Comparison of ENCODE assay signal across 9 cellular contexts in genomic region chr11:12200359-12201015, GRCh38.
DNase-seq lines count a peak whose midpoint lies in the region; ATAC-seq and TF ChIP-seq lines count a peak whose summit lies in the region.
"Had no signal": no experiment of that assay in that cellular context is flagged by ENCODE, and none has a peak within 500 bp of the region (broad histone marks: within the 10 kb centered on the region; RNA-seq: fewer than 3 reads in every experiment).

No MANE protein-coding gene starts in this region.

- H3K4me3 ChIP-seq in thoracic aorta (peak overlapping the region; percentile 15), MG63 (no peak overlapping the region)

- H3K4me3 Mint-ChIP-seq in activated CD8-positive, alpha-beta memory T cell treated with anti-CD3 and anti-CD28 coated beads, Interleukin-2, amount 10 ng/mL, durations not matched to agents 7 days and 5 days: no peak overlapping the region

- H3K36me3 Mint-ChIP-seq in activated CD8-positive, alpha-beta memory T cell treated with anti-CD3 and anti-CD28 coated beads, Interleukin-2, amount 10 ng/mL, durations not matched to agents 7 days and 5 days: peaks cover 68% of the 10 kb centered on the region

- TF ChIP-seq CTCF in VCaP (conservative IDR thresholded peaks at IDR 0.05) (no peak), thoracic aorta (IDR thresholded peaks at IDR 0.05) (no peak)

- no peaks in the 10 kb centered on the region for H3K27me3 Mint-ChIP-seq in activated CD8-positive, alpha-beta memory T cell treated with anti-CD3 and anti-CD28 coated beads, Interleukin-2, amount 10 ng/mL, durations not matched to agents 7 days and 5 days

- intact Hi-C loops in cardiac septum (cut with DNase I): loop anchor here (2.0 kb wide), 1 partner anchor 30 kb away; no protein-coding TSS in a partner anchor

- H3K9me3 Mint-ChIP-seq in activated CD8-positive, alpha-beta memory T cell treated with anti-CD3 and anti-CD28 coated beads, Interleukin-2, amount 10 ng/mL, durations not matched to agents 7 days and 5 days (ENCODE audit: low read depth): no peaks in the 10 kb centered on the region

- H3K4me1 Mint-ChIP-seq in activated CD8-positive, alpha-beta memory T cell treated with anti-CD3 and anti-CD28 coated beads, Interleukin-2, amount 10 ng/mL, durations not matched to agents 7 days and 5 days: peaks cover 72% of the 10 kb centered on the region

- H3K36me3 ChIP-seq in thoracic aorta (peaks cover 31% of the 10 kb centered on the region), MG63 (peaks cover 29% of the 10 kb centered on the region)

- CTCF ChIA-PET in activated CD8-positive, alpha-beta memory T cell treated with anti-CD3 and anti-CD28 coated beads, Interleukin-2, amount 10 ng/mL, durations not matched to agents 7 days and 5 days (lab: Charles Lee): interaction anchor here (1.1 to 2.7 kb wide), 4 partner anchors 23 to 50 kb away, joined by 3 to 13 read pairs (median 6); no protein-coding TSS in a partner anchor

- H3K27me3 ChIP-seq in thoracic aorta (replicated peaks; ENCODE audit: insufficient read depth) (no peaks in the 10 kb centered on the region), MG63 (no peaks in the 10 kb centered on the region)

- no peaks in the 10 kb centered on the region for H3K9me3 ChIP-seq in thoracic aorta
- H3K9me3 ChIP-seq in MG63: no peaks in the 10 kb centered on the region

- H3K27ac ChIP-seq in VCaP (peak overlapping the region; percentile 44), thoracic aorta (peak overlapping the region; percentile 88 to 92)

- peak; percentile 25 for ATAC-seq in thoracic aorta (ENCODE audit: insufficient number of reproducible peaks, low FRiP score, low read depth)
- ATAC-seq in activated CD8-positive, alpha-beta memory T cell treated with anti-CD3 and anti-CD28 coated beads, Interleukin-2, amount 10 ng/mL, durations not matched to agents 7 days and 5 days: no peak

- H3K4me1 ChIP-seq in thoracic aorta (ENCODE audit: control insufficient read depth in 1 of 2, low read depth in 2 of 2): peaks cover 49 to 98% of the 10 kb centered on the region in 2 donors

- H3K27ac Mint-ChIP-seq in activated CD8-positive, alpha-beta memory T cell treated with anti-CD3 and anti-CD28 coated beads, Interleukin-2, amount 10 ng/mL, durations not matched to agents 7 days and 5 days: no peak overlapping the region

- DNase-seq in activated CD4-positive, alpha-beta T cell treated with anti-CD3 and anti-CD28 coated beads, Interleukin-2, amount 50 U/mL, for 48 hours: peak; percentile 64 to 78
- no peak for DNase-seq in activated CD4-positive, alpha-beta T cell treated with anti-CD3 and anti-CD28 coated beads for 4 hours
- DNase-seq in cardiac septum (ENCODE audit: low spot score) (peak; percentile 85), thoracic aorta (ENCODE audit: low spot score) (peak; percentile 62), MG63 (no peak), GOT3 (lab: John Stamatoyannopoulos, UW) (no peak)
- DNase-seq in activated CD8-positive, alpha-beta memory T cell treated with anti-CD3 and anti-CD28 coated beads, Interleukin-2, amount 10 ng/mL, durations not matched to agents 7 days and 5 days: no peak
- DNase-seq: DND-41 had no signal

Comparison
In these comparisons a context has a peak if more than half of its experiments do, and no peak if none do; other contexts are left out.
1. DNase-seq: peak in activated CD4-positive, alpha-beta T cell treated with anti-CD3 and anti-CD28 coated beads, Interleukin-2, amount 50 U/mL, for 48 hours (2 of 2), cardiac septum (single experiment) and thoracic aorta (single experiment); none in activated CD4-positive, alpha-beta T cell treated with anti-CD3 and anti-CD28 coated beads for 4 hours (0 of 2), MG63 (single experiment), GOT3 (single experiment) and activated CD8-positive, alpha-beta memory T cell treated with anti-CD3 and anti-CD28 coated beads, Interleukin-2, amount 10 ng/mL, durations not matched to agents 7 days and 5 days (single experiment).